In the genomic region with DNA sequence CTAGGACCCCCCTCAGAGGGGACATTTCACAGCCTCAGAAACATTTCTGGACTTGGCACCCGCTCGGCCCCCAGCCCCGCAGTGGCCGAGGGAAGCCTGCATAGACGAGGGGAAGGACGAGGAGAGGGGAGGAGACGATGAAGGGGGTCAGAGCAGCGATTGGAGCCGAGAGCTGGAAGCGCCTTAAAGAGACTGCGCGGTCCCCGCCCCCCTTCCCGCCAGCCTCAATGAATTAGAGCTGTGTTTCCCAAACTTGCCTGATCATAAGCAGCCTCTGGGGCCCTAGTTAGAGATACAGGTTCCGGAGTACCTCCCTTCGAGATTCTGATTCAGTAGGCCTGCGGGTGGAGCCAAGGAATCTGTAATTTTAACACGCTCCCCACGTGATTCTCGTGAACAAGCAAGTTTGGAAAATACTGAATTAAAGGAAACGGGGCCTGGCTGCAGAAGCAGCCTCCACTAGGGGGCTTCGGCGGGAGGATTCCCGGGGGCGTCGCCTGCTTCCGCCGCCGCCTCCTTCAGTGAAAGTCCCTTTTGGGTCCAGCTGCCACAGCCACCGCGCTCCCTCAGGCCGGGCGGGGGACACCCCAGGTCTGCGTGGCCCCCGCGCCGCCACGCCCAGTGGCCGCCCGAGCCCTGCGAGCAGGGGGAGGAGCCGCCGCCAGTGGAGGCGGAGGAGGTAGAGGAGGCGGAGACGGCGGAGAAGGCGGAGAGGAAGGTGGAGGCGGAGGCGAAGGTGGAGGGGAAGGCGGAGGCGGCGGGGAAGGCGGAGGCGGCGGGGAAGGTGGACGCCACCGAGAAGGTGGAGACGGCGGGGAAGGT, we compare ENCODE assay signal across 8 cellular contexts. TPM values are rescaled to one million over a fixed set of nuclear protein-coding genes. Genes with fewer than 3 reads are reported as not detected.
DNase-seq lines count a peak whose midpoint lies in the region; ATAC-seq and TF ChIP-seq lines count a peak whose summit lies in the region.

A gene (plus strand): TSS at position 651 of the 822 bp plus-strand sequence. CDS start 824 bp downstream, outside the sequence.

- in situ Hi-C loops in GM13977 (cut with MboI; ENCODE audit: low pct_unique_long_range_greater_than_20kb, low sequenced_read_pairs, unreplicated experiment), result loop anchor here (25.0 kb wide), 1 partner anchor 683 kb away; no protein-coding TSS in a partner anchor

- H3K9ac ChIP-seq in rectal smooth muscle tissue (ENCODE audit: low read length), result no peak within 1 kb of the TSS

- intact Hi-C loops in aorta (cut with DNase I), result loop anchor here in 1 of 2 donors (5.0 kb wide), 1 partner anchor 587 kb away; no protein-coding TSS in a partner anchor

- H3K4me3 ChIP-seq in rectal smooth muscle tissue (ENCODE audit: low read length) (peak within 1 kb of the TSS; percentile 56), aorta (ENCODE audit: low read length in 2 of 2) (peak within 1 kb of the TSS; percentile 42 to 83)

- H3K36me3 ChIP-seq in rectal smooth muscle tissue (ENCODE audit: control insufficient read depth, insufficient read depth, low read length), result no peaks in the 10 kb centered on the region
- H3K36me3 ChIP-seq in aorta (ENCODE audit: control insufficient read depth in 1 of 2, insufficient read depth in 2 of 2, low read length in 1 of 2), result peaks cover 0 to 2% of the 10 kb centered on the region in 2 donors

- H3K4me1 ChIP-seq in rectal smooth muscle tissue (ENCODE audit: control insufficient read depth, insufficient read depth, low read length), result peaks cover 2% of the 10 kb centered on the region
- H3K4me1 ChIP-seq in aorta (ENCODE audit: control insufficient read depth in 1 of 2, insufficient read depth in 2 of 2, low read length in 2 of 2), result peaks cover 0 to 2% of the 10 kb centered on the region in 2 donors

- H3K27me3 ChIP-seq in rectal smooth muscle tissue (ENCODE audit: control insufficient read depth, insufficient read depth, low read length) (peaks cover 2% of the 10 kb centered on the region), aorta (ENCODE audit: control insufficient read depth in 1 of 2, insufficient read depth in 2 of 2, low read length in 1 of 2) (peaks cover 0 to 8% of the 10 kb centered on the region in 2 donors)

- peak; percentile 83 for ATAC-seq in HG02852 (IDR thresholded peaks at IDR 0.05; ENCODE audit: unreplicated experiment)
- ATAC-seq in aorta (ENCODE audit: low FRiP score), result peak; percentile 91

- peak; percentile 83 for DNase-seq in GM13977 (ENCODE audit: low spot score)
- DNase-seq in NCI-H1436 (lab: John Stamatoyannopoulos, UW), result peak; percentile 72
- DNase-seq in T-helper 2 cell, result peak; percentile 51 to 87 (median 75)
- DNase-seq in anterior cingulate cortex (lab: John Stamatoyannopoulos, UW), result peak; percentile 10 to 88 (median 71)
- DNase-seq in hepatic stellate cell (ENCODE audit: low spot score), result peak; percentile 63
- peak; percentile 85 to 92 for DNase-seq in aorta

- H3K27ac ChIP-seq in rectal smooth muscle tissue (ENCODE audit: low read depth, low read length) (peak within 1 kb of the TSS; percentile 81), aorta (ENCODE audit: low read depth in 1 of 2, low read length in 2 of 2) (peak within 1 kb of the TSS in 1 of 2 donors; percentile 69)

- 0 to 26% methylated on average over 56 to 60 of the region's 60 CpGs for WGBS in aorta, 2 donors

- TF ChIP-seq CTCF in GM13977 (IDR thresholded peaks at IDR 0.05; ENCODE audit: extremely low read depth, insufficient read depth, missing control alignments), result peak; percentile 41

- no peaks in the 10 kb centered on the region for H3K9me3 ChIP-seq in aorta (ENCODE audit: control insufficient read depth, low read length)

RNA-seq across cellular contexts. Expression of the gene that starts here (rescaled TPM):
- total RNA-seq in aorta, result 1 to 10 TPM; 3.9 TPM
- 1 to 10 TPM; 2.1 to 4.1 TPM for polyA plus RNA-seq in aorta
